In the genomic region with DNA sequence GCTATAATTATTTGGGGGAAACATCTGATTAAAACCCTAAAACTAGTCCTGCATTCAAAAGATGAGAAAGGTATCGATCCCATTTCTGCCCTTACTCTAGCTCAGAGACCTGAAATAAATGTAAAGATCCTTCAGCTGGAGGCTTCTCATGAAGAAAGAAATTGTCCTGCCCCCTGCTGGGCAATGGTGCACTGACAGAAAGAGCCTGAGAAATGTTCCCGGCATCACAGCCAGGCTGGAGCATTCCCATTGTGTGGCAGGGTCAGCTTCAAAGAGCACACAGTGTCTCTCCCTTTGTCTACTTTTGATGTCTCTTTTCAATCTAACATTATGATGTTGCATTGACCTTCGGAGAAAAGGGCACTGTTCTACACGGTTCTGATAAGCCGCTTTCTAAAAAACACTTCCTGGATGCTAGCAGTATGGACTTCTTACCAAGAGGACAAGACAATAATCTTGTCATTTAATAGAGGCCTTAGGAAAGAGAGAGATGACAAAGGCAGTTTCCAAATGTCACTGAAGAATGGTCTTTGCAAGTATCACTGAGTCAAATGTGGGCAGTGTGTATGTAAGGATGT, we compare ENCODE assay signal across 8 cellular contexts.
DNase-seq lines count a peak whose midpoint lies in the region; TF ChIP-seq lines count a peak whose summit lies in the region.

No MANE protein-coding gene starts in this region.

- no peaks in the 10 kb centered on the region for H3K9me3 ChIP-seq in breast epithelium
- H3K9me3 ChIP-seq in mammary epithelial cell (replicated peaks; ENCODE audit: insufficient read depth, low read length), result no peaks in the 10 kb centered on the region

- BruUV-seq in MCF 10A (replicated peaks; lab: Mats Ljungman, UMichigan), result no TSS peak
- BruUV-seq in mammary epithelial cell (replicated peaks; lab: Mats Ljungman, UMichigan), result no TSS peak

- H3K4me3 ChIP-seq in breast epithelium (no peak overlapping the region), mammary epithelial cell (replicated peaks in 1 of 3; ENCODE audit: insufficient read depth in 1 of 3, low read depth in 2 of 3, low read length in 3 of 3) (no peak overlapping the region)

- H3K4me1 ChIP-seq in breast epithelium (no peaks in the 10 kb centered on the region), mammary epithelial cell (ENCODE audit: insufficient read depth, low read length) (no peaks in the 10 kb centered on the region)

- H3K27me3 ChIP-seq in breast epithelium (no peaks in the 10 kb centered on the region), mammary epithelial cell (ENCODE audit: insufficient read depth, low read length) (no peaks in the 10 kb centered on the region)

- H3K27ac ChIP-seq in breast epithelium (no peak overlapping the region), mammary epithelial cell (ENCODE audit: insufficient read depth, low read depth, low read length) (no peak overlapping the region)

- H2AFZ ChIP-seq in mammary epithelial cell (ENCODE audit: low read depth, low read length), result no peak overlapping the region

- POLR2A ChIA-PET in MCF 10A (lab: Yijun Ruan, JAX), result no interaction called here

- TF ChIP-seq POLR2A in breast epithelium (IDR thresholded peaks at IDR 0.05), result no peak

- H3K27ac Mint-ChIP-seq in MCF 10A (ENCODE audit: low read depth, unreplicated experiment), result no peak overlapping the region

- DNase-seq in MCF 10A (ENCODE audit: unreplicated experiment) (peak; percentile 58), breast epithelium (ENCODE audit: low spot score in 2 of 2) (no peak), Kasumi-1 (lab: John Stamatoyannopoulos, UW) (peak; percentile 20 to 29), mammary epithelial cell (peak; percentile 11), kidney glomerular epithelial cell (lab: John Stamatoyannopoulos, UW) (peak; percentile 10), ureter (ENCODE audit: low spot score) (peak; percentile 44), OCI-M2 (lab: John Stamatoyannopoulos, UW; ENCODE audit: unreplicated experiment) (no peak)
- no peak for DNase-seq in activated CD8-positive, alpha-beta memory T cell treated with anti-CD3 and anti-CD28 coated beads, Interleukin-2, amount 50 U/mL, for 4 hours

- no peaks in the 10 kb centered on the region for H3K4me1 Mint-ChIP-seq in MCF 10A (ENCODE audit: insufficient read depth, unreplicated experiment)

- 73% methylated on average over 5 of the region's 5 CpGs for WGBS in mammary epithelial cell (ENCODE audit: low coverage, missing lambda C conversion rate)

- in situ Hi-C loops in mammary epithelial cell (cut with MboI; ENCODE audit: low sequenced_read_pairs in 2 of 2), result no loop called here

- H3K9me3 Mint-ChIP-seq in MCF 10A (ENCODE audit: unreplicated experiment), result no peaks in the 10 kb centered on the region

- H3K36me3 Mint-ChIP-seq in MCF 10A (ENCODE audit: insufficient read depth, unreplicated experiment), result no peaks in the 10 kb centered on the region

- H3K36me3 ChIP-seq in breast epithelium (no peaks in the 10 kb centered on the region), mammary epithelial cell (ENCODE audit: insufficient read depth, low read length) (no peaks in the 10 kb centered on the region)

- no peak overlapping the region for H3K9ac ChIP-seq in mammary epithelial cell (ENCODE audit: insufficient read depth, low read length)

- TF ChIP-seq CTCF in MCF 10A (IDR thresholded peaks at IDR 0.05; ENCODE audit: unreplicated experiment), result peak; percentile 63
- TF ChIP-seq CTCF in breast epithelium (IDR thresholded peaks at IDR 0.05), result peak in 1 of 3 donors; percentile 58
- peak; percentile 73 to 76 for TF ChIP-seq CTCF in mammary epithelial cell (conservative IDR thresholded peaks at IDR 0.05 in 1 of 2, IDR thresholded peaks at IDR 0.05 in 1 of 2; ENCODE audit: extremely low read depth in 1 of 2, insufficient read depth in 1 of 2, low read depth in 1 of 2, low read length in 2 of 2)

- H3K79me2 ChIP-seq in mammary epithelial cell (ENCODE audit: insufficient read depth, low read length), result no peaks in the 10 kb centered on the region

- no peak overlapping the region for H3K4me3 Mint-ChIP-seq in MCF 10A (ENCODE audit: unreplicated experiment)

- no peak overlapping the region for H3K4me2 ChIP-seq in mammary epithelial cell (ENCODE audit: insufficient read depth, low read depth, low read length)

- H3K27me3 Mint-ChIP-seq in MCF 10A (ENCODE audit: insufficient read depth, unreplicated experiment), result no peaks in the 10 kb centered on the region

- H4K20me1 ChIP-seq in mammary epithelial cell (ENCODE audit: insufficient read depth, low read length), result no peaks in the 10 kb centered on the region

- dilution Hi-C loops in mammary epithelial cell (cut with HindIII; ENCODE audit: low sequenced_read_pairs), result no loop called here

- CTCF ChIA-PET in MCF 10A (lab: Yijun Ruan, JAX), result interaction anchor here (0.6 to 3.4 kb wide), 34 partner anchors 8 to 1222 kb away, joined by 3 to 26 read pairs (median 4); no protein-coding TSS in a partner anchor
- CTCF ChIA-PET in mammary epithelial cell (lab: Charles Lee; ENCODE audit: low non-redundant PET), result interaction anchor here (0.5 to 0.8 kb wide), 5 partner anchors 75 to 1217 kb away, joined by 3 to 5 read pairs (median 3); no protein-coding TSS in a partner anchor

- intact Hi-C loops in MCF 10A (cut with micrococcal nuclease) (loop anchor here (1.0 kb wide), 1 partner anchor 1218 kb away; no protein-coding TSS in a partner anchor), breast epithelium (cut with DNase I; ENCODE audit: low total_unique reads) (no loop called here), mammary epithelial cell (cut with micrococcal nuclease) (loop anchor here (1.0 to 10.0 kb wide), 4 partner anchors 312 to 1219 kb away; no protein-coding TSS in a partner anchor)

Comparison
In these comparisons a context has a peak if more than half of its experiments do, and no peak if none do; other contexts are left out.
1. DNase-seq: peak in MCF 10A (single experiment), Kasumi-1 (2 of 2), mammary epithelial cell (single experiment), kidney glomerular epithelial cell (single experiment) and ureter (single experiment); none in breast epithelium (0 of 2), activated CD8-positive, alpha-beta memory T cell treated with anti-CD3 and anti-CD28 coated beads, Interleukin-2, amount 50 U/mL, for 4 hours (single experiment) and OCI-M2 (single experiment).